8 cellular contexts compared by ENCODE assay signal in genomic region chr22:20130739-20131592, GRCh38. TPM values are rescaled to one million over a fixed set of nuclear protein-coding genes. Genes with fewer than 3 reads are reported as not detected.
DNase-seq lines count a peak whose midpoint lies in the region; ATAC-seq, FAIRE-seq and TF ChIP-seq lines count a peak whose summit lies in the region.

No MANE protein-coding gene starts in this region.

- H3K4me3 ChIP-seq in Caco-2 (ENCODE audit: low read depth, low read length), result peak overlapping the region; percentile 88
- H3K4me3 ChIP-seq in MM.1S (ENCODE audit: low read length), result peak overlapping the region; percentile 72
- peak overlapping the region; percentile 73 to 86 (median 84) for H3K4me3 ChIP-seq in HepG2 (replicated peaks in 1 of 3; ENCODE audit: insufficient read depth in 1 of 3, low read depth in 2 of 3, low read length in 3 of 3)

- peaks cover 15% of the 10 kb centered on the region for H3K79me2 ChIP-seq in MM.1S (ENCODE audit: low read length)
- H3K79me2 ChIP-seq in HepG2 (ENCODE audit: insufficient read depth, low read length), result peaks cover 11% of the 10 kb centered on the region

- TF ChIP-seq RAD21 in HepG2 (CRISPR knock-in tag; IDR thresholded peaks at IDR 0.05), result peak; percentile 19; the same call in 1 of the 2 replicates

- in situ Hi-C loops in HepG2 (cut with HindIII; ENCODE audit: extremely low pct_ligation_motif_present, low pct_unique_long_range_greater_than_20kb), result no loop called here

- peaks cover 48% of the 10 kb centered on the region for H3K36me3 Mint-ChIP-seq in Caco-2 (ENCODE audit: insufficient read depth, unreplicated experiment)

- no peak overlapping the region for H3K27ac Mint-ChIP-seq in Caco-2 (ENCODE audit: unreplicated experiment)

- BruUV-seq in Caco-2 (replicated peaks; lab: Mats Ljungman, UMichigan) (no TSS peak), HepG2 (replicated peaks; lab: Mats Ljungman, UMichigan) (no TSS peak)

- H3K9me3 ChIP-seq in Caco-2 (no peaks in the 10 kb centered on the region), MM.1S (replicated peaks; ENCODE audit: insufficient read depth, low read length) (no peaks in the 10 kb centered on the region), HepG2 (ENCODE audit: low read length) (no peaks in the 10 kb centered on the region)

- no peak for TF ChIP-seq CTCF in Caco-2 (IDR thresholded peaks at IDR 0.05; ENCODE audit: insufficient read depth in 1 of 2, low read depth in 1 of 2, low read length in 1 of 2, severe bottlenecking in 1 of 2, unreplicated experiment in 1 of 2)
- no peak for TF ChIP-seq CTCF in MM.1S (IDR thresholded peaks at IDR 0.05; ENCODE audit: low read length)
- no peak for TF ChIP-seq CTCF in HepG2 (CRISPR knock-in tag; IDR thresholded peaks at IDR 0.05)

- peak overlapping the region; percentile 87; the same call in 1 of the 2 replicates for H2AFZ ChIP-seq in MM.1S (ENCODE audit: low read length)
- H2AFZ ChIP-seq in HepG2 (ENCODE audit: low read length), result no peak overlapping the region

- H3K9me2 ChIP-seq in MM.1S (replicated peaks; ENCODE audit: insufficient read depth, low read length), result no peaks in the 10 kb centered on the region

- ATAC-seq in GM21576 (IDR thresholded peaks at IDR 0.05; ENCODE audit: unreplicated experiment), result peak; percentile 47
- ATAC-seq in HepG2, result peak; percentile 61

- peak overlapping the region; percentile 62 for H3K4me3 Mint-ChIP-seq in Caco-2 (ENCODE audit: unreplicated experiment)

- TF ChIP-seq EP300 in HepG2 (IDR thresholded peaks at IDR 0.05; ENCODE audit: low read depth in 2 of 2, low read length in 2 of 2), result no peak
- TF ChIP-seq EP300 in HepG2 (CRISPR knock-in tag; IDR thresholded peaks at IDR 0.05; ENCODE audit: borderline replicate concordance), result no peak

- H4K20me1 ChIP-seq in MM.1S (ENCODE audit: insufficient read depth, low read length) (no peaks in the 10 kb centered on the region), HepG2 (ENCODE audit: insufficient read depth, low read length) (peaks cover 3% of the 10 kb centered on the region; the same call in 1 of the 2 replicates)

- CTCF ChIA-PET in Caco-2 (lab: Charles Lee) (no interaction called here), HepG2 (lab: Yijun Ruan, JAX; ENCODE audit: low intra/inter-chr PET ratio, low total read pairs) (no interaction called here)

- H3K36me3 ChIP-seq in Caco-2 (ENCODE audit: control insufficient read depth, insufficient read depth, low read length) (no peaks in the 10 kb centered on the region; the same call in 1 of the 2 replicates), MM.1S (replicated peaks; ENCODE audit: insufficient read depth, low read length) (no peaks in the 10 kb centered on the region; the same call in 1 of the 2 replicates), HepG2 (replicated peaks in 1 of 2; ENCODE audit: control insufficient read depth in 1 of 2, insufficient read depth in 2 of 2, low read length in 2 of 2) (peaks cover 5 to 16% of the 10 kb centered on the region in 2 experiments; a peak in 4 of 5 replicates)

- H3K27me3 ChIP-seq in Caco-2 (replicated peaks; ENCODE audit: control insufficient read depth, insufficient read depth, low read length), result no peaks in the 10 kb centered on the region
- H3K27me3 ChIP-seq in MM.1S (replicated peaks; ENCODE audit: insufficient read depth, low read length), result no peaks in the 10 kb centered on the region
- H3K27me3 ChIP-seq in HepG2 (ENCODE audit: control insufficient read depth in 1 of 2, insufficient read depth in 2 of 2, low read length in 2 of 2), result no peaks in the 10 kb centered on the region

- H3K4me1 Mint-ChIP-seq in Caco-2 (ENCODE audit: low read depth, unreplicated experiment), result no peaks in the 10 kb centered on the region

- H3K4me1 ChIP-seq in Caco-2 (no peaks in the 10 kb centered on the region), MM.1S (ENCODE audit: low read length) (0 out of 2 replicates have a peak, but pooled peaks cover 3% of the 10 kb centered on the region), HepG2 (ENCODE audit: insufficient read depth, low read length) (peaks cover 45% of the 10 kb centered on the region)

- H3K9me3 Mint-ChIP-seq in Caco-2 (ENCODE audit: unreplicated experiment), result no peaks in the 10 kb centered on the region

- WGBS in HepG2 (ENCODE audit: low lambda C conversion rate), result 4% methylated on average over 25 of the region's 68 CpGs

- H3K4me2 ChIP-seq in MM.1S (ENCODE audit: low read depth, low read length) (peak overlapping the region; percentile 74), HepG2 (ENCODE audit: low read depth, low read length) (peak overlapping the region; percentile 88)

- no peaks in the 10 kb centered on the region for H3K27me3 Mint-ChIP-seq in Caco-2 (ENCODE audit: insufficient read depth, unreplicated experiment)

- intact Hi-C loops in Caco-2 (cut with micrococcal nuclease; ENCODE audit: unreplicated experiment) (no loop called here), HepG2 (cut with micrococcal nuclease; ENCODE audit: unreplicated experiment) (no loop called here)

- POLR2A ChIA-PET in Caco-2 (lab: Charles Lee), result no interaction called here
- POLR2A ChIA-PET in HepG2 (lab: Yijun Ruan, JAX), result interaction anchor here (0.8 to 1.2 kb wide), 3 partner anchors 14 to 161 kb away, joined by 3 to 4 read pairs (median 3); partner anchors contain the start of genes RANBP1 and TRMT2A

- peak overlapping the region; percentile 52; the same call in 1 of the 2 replicates for H3K9ac ChIP-seq in MM.1S (ENCODE audit: low read length)
- H3K9ac ChIP-seq in HepG2 (ENCODE audit: insufficient read depth, low read depth, low read length), result peak overlapping the region; percentile 74

- DNase-seq in Caco-2, result peak; percentile 68 to 70
- DNase-seq in MM.1S, result peak; percentile 69
- peak; percentile 58 to 74 for DNase-seq in activated CD4-positive, alpha-beta T cell treated with anti-CD3 and anti-CD28 coated beads, Interleukin-2, amount 50 U/mL, for 24 hours (ENCODE audit: low read depth in 1 of 2, low spot score in 1 of 2)
- DNase-seq in dermis blood vessel endothelial cell, result peak; percentile 80
- DNase-seq in HepG2 (ENCODE audit: low spot score), result peak; percentile 28
- DNase-seq in stimulated activated CD4-positive, alpha-beta T cell treated with anti-CD3 and anti-CD28 coated beads, Interleukin-2, amount 100 ng/mL, for 24 hours, result peak; percentile 83 to 84
- DNase-seq in NCI-H1048 (lab: John Stamatoyannopoulos, UW), result no peak

- no peak for FAIRE-seq in HepG2 (lab: Jason Lieb, UNC)

- H3F3A ChIP-seq in MM.1S (ENCODE audit: insufficient read depth, low read length), result peaks cover 36% of the 10 kb centered on the region

- TF ChIP-seq POLR2A in HepG2 (IDR thresholded peaks at IDR 0.05; ENCODE audit: insufficient read depth in 1 of 2, low read depth in 2 of 2, low read length in 2 of 2), result peak in 1 of 2 experiments; percentile 46; a peak in 1 of 4 replicates

- no peak overlapping the region for H3K27ac ChIP-seq in MM.1S (ENCODE audit: low read length)
- peak overlapping the region; percentile 63 for H3K27ac ChIP-seq in HepG2 (ENCODE audit: extremely low read length, insufficient read depth, low read length)

RNA-seq across cellular contexts. Expression of gene ZDHHC8, which starts 0.6 kb away (rescaled TPM):
- total RNA-seq in Caco-2 (2022) (39.9 and 45.7 TPM in 2 replicates), dermis blood vessel endothelial cell (9.0 and 20.4 TPM in 2 replicates), HepG2 (2016; rRNA removed; fragmentation: Illumina TruSeq; extraction: Trizol) (2.2 and 7.5 TPM in 2 replicates)
- total RNA-seq in HepG2 (2016; cell fraction: cytosol; rRNA removed; fragmentation: Illumina TruSeq; extraction: Trizol; ENCODE audit: low read depth), result 9.7 and 13.0 TPM in 2 replicates
- 2.3 and 6.9 TPM in 2 replicates for total RNA-seq in HepG2 (2016; cell fraction: insoluble cytoplasmic fraction; rRNA removed; fragmentation: Illumina TruSeq; extraction: Trizol)
- total RNA-seq in HepG2 (2016; cell fraction: membrane; rRNA removed; fragmentation: Illumina TruSeq; extraction: Trizol), result 7.3 and 7.7 TPM in 2 replicates
- 10.4 and 12.9 TPM in 2 replicates for total RNA-seq in HepG2 (2016; cell fraction: nucleus; rRNA removed; fragmentation: Illumina TruSeq; extraction: Trizol)
- polyA plus RNA-seq in HepG2 (2011; rRNA removed), result 21.3 and 23.8 TPM in 2 replicates
- 7.4 and 11.5 TPM in 2 replicates for polyA plus RNA-seq in HepG2 (2011; cell fraction: cytosol; rRNA removed)
- 339 and 424 TPM in 2 replicates for polyA plus RNA-seq in HepG2 (2011; cell fraction: nucleus; rRNA removed)
- 20.4 and 23.6 TPM in 2 replicates for polyA plus RNA-seq in HepG2 (2012)
- 4.7 and 5.5 TPM in 2 replicates for polyA plus RNA-seq in HepG2 (2016; cell fraction: cytosol; fragmentation: Illumina TruSeq; extraction: Trizol; ENCODE audit: low read depth)
- 6.9 and 9.6 TPM in 2 replicates for polyA plus RNA-seq in HepG2 (2016; cell fraction: insoluble cytoplasmic fraction; fragmentation: Illumina TruSeq; extraction: Trizol; ENCODE audit: low read depth)
- polyA plus RNA-seq in HepG2 (2016; cell fraction: membrane; fragmentation: Illumina TruSeq; extraction: Trizol; ENCODE audit: low read depth), result 13.6 and 14.9 TPM in 2 replicates
- 107 and 110 TPM in 2 replicates for polyA plus RNA-seq in HepG2 (2016; cell fraction: nucleus; fragmentation: Illumina TruSeq; extraction: Trizol; ENCODE audit: insufficient read depth, low read depth)
- polyA minus RNA-seq in HepG2 (2011; rRNA and poly(A)+ RNA removed; ENCODE audit: low replicate concordance), result 10.0 and 10.2 TPM in 2 replicates
- polyA minus RNA-seq in HepG2 (2011; cell fraction: cytosol; rRNA and poly(A)+ RNA removed), result 4.3 and 6.2 TPM in 2 replicates
- 11.3 and 19.8 TPM in 2 replicates for polyA minus RNA-seq in HepG2 (2011; cell fraction: nucleus; rRNA and poly(A)+ RNA removed)

RNA-seq across cellular contexts. Expression of gene TRMT2A, which starts 13.9 kb away (rescaled TPM):
- total RNA-seq in Caco-2 (2022), result 41.1 and 43.0 TPM in 2 replicates
- 39.9 and 48.8 TPM in 2 replicates for total RNA-seq in dermis blood vessel endothelial cell
- 18.4 and 30.3 TPM in 2 replicates for total RNA-seq in HepG2 (2016; rRNA removed; fragmentation: Illumina TruSeq; extraction: Trizol)
- 11.5 and 14.4 TPM in 2 replicates for total RNA-seq in HepG2 (2016; cell fraction: cytosol; rRNA removed; fragmentation: Illumina TruSeq; extraction: Trizol; ENCODE audit: low read depth)
- total RNA-seq in HepG2 (2016; cell fraction: insoluble cytoplasmic fraction; rRNA removed; fragmentation: Illumina TruSeq; extraction: Trizol), result 16.2 and 32.5 TPM in 2 replicates
- total RNA-seq in HepG2 (2016; cell fraction: membrane; rRNA removed; fragmentation: Illumina TruSeq; extraction: Trizol), result 15.5 and 21.4 TPM in 2 replicates
- 35.9 and 49.2 TPM in 2 replicates for total RNA-seq in HepG2 (2016; cell fraction: nucleus; rRNA removed; fragmentation: Illumina TruSeq; extraction: Trizol)
- polyA plus RNA-seq in HepG2 (2011; rRNA removed), result 24.0 and 30.8 TPM in 2 replicates
- 12.3 and 19.2 TPM in 2 replicates for polyA plus RNA-seq in HepG2 (2011; cell fraction: cytosol; rRNA removed)
- polyA plus RNA-seq in HepG2 (2011; cell fraction: nucleus; rRNA removed), result 251 and 263 TPM in 2 replicates
- 17.6 and 20.5 TPM in 2 replicates for polyA plus RNA-seq in HepG2 (2012)
- polyA plus RNA-seq in HepG2 (2016; cell fraction: cytosol; fragmentation: Illumina TruSeq; extraction: Trizol; ENCODE audit: low read depth), result 7.7 TPM in 2 replicates
- polyA plus RNA-seq in HepG2 (2016; cell fraction: insoluble cytoplasmic fraction; fragmentation: Illumina TruSeq; extraction: Trizol; ENCODE audit: low read depth), result 20.9 and 22.1 TPM in 2 replicates
- polyA plus RNA-seq in HepG2 (2016; cell fraction: membrane; fragmentation: Illumina TruSeq; extraction: Trizol; ENCODE audit: low read depth), result 11.9 and 13.0 TPM in 2 replicates
- 95.8 and 103 TPM in 2 replicates for polyA plus RNA-seq in HepG2 (2016; cell fraction: nucleus; fragmentation: Illumina TruSeq; extraction: Trizol; ENCODE audit: insufficient read depth, low read depth)
- 51.2 and 62.1 TPM in 2 replicates for polyA minus RNA-seq in HepG2 (2011; rRNA and poly(A)+ RNA removed; ENCODE audit: low replicate concordance)
- polyA minus RNA-seq in HepG2 (2011; cell fraction: cytosol; rRNA and poly(A)+ RNA removed), result 10.6 and 13.6 TPM in 2 replicates
- polyA minus RNA-seq in HepG2 (2011; cell fraction: nucleus; rRNA and poly(A)+ RNA removed), result 48.9 and 53.0 TPM in 2 replicates

RNA-seq across cellular contexts. Expression of gene RANBP1, which starts 15.1 kb away (rescaled TPM):
- total RNA-seq in Caco-2 (2022) (365 and 385 TPM in 2 replicates), dermis blood vessel endothelial cell (239 and 338 TPM in 2 replicates), HepG2 (2016; rRNA removed; fragmentation: Illumina TruSeq; extraction: Trizol) (492 and 544 TPM in 2 replicates)
- 261 and 299 TPM in 2 replicates for total RNA-seq in HepG2 (2016; cell fraction: cytosol; rRNA removed; fragmentation: Illumina TruSeq; extraction: Trizol; ENCODE audit: low read depth)
- total RNA-seq in HepG2 (2016; cell fraction: insoluble cytoplasmic fraction; rRNA removed; fragmentation: Illumina TruSeq; extraction: Trizol), result 488 and 609 TPM in 2 replicates
- 327 and 371 TPM in 2 replicates for total RNA-seq in HepG2 (2016; cell fraction: membrane; rRNA removed; fragmentation: Illumina TruSeq; extraction: Trizol)
- total RNA-seq in HepG2 (2016; cell fraction: nucleus; rRNA removed; fragmentation: Illumina TruSeq; extraction: Trizol), result 174 and 196 TPM in 2 replicates
- polyA plus RNA-seq in HepG2 (2011; rRNA removed), result 167 and 181 TPM in 2 replicates
- 186 and 192 TPM in 2 replicates for polyA plus RNA-seq in HepG2 (2011; cell fraction: cytosol; rRNA removed)
- 148 and 170 TPM in 2 replicates for polyA plus RNA-seq in HepG2 (2011; cell fraction: nucleus; rRNA removed)
- polyA plus RNA-seq in HepG2 (2012), result 127 and 149 TPM in 2 replicates
- polyA plus RNA-seq in HepG2 (2016; cell fraction: cytosol; fragmentation: Illumina TruSeq; extraction: Trizol; ENCODE audit: low read depth), result 239 and 293 TPM in 2 replicates
- 614 and 703 TPM in 2 replicates for polyA plus RNA-seq in HepG2 (2016; cell fraction: insoluble cytoplasmic fraction; fragmentation: Illumina TruSeq; extraction: Trizol; ENCODE audit: low read depth)
- 272 and 323 TPM in 2 replicates for polyA plus RNA-seq in HepG2 (2016; cell fraction: membrane; fragmentation: Illumina TruSeq; extraction: Trizol; ENCODE audit: low read depth)
- 346 and 368 TPM in 2 replicates for polyA plus RNA-seq in HepG2 (2016; cell fraction: nucleus; fragmentation: Illumina TruSeq; extraction: Trizol; ENCODE audit: insufficient read depth, low read depth)
- 156 and 233 TPM in 2 replicates for polyA minus RNA-seq in HepG2 (2011; rRNA and poly(A)+ RNA removed; ENCODE audit: low replicate concordance)
- polyA minus RNA-seq in HepG2 (2011; cell fraction: cytosol; rRNA and poly(A)+ RNA removed), result 76.0 and 88.9 TPM in 2 replicates
- 52.2 and 57.9 TPM in 2 replicates for polyA minus RNA-seq in HepG2 (2011; cell fraction: nucleus; rRNA and poly(A)+ RNA removed)

RNA-seq across cellular contexts. Expression of gene CCDC188, which starts 19.9 kb away (rescaled TPM):
- not detected in 2 replicates for total RNA-seq in Caco-2 (2022)
- 9.4 and 11.1 TPM in 2 replicates for total RNA-seq in dermis blood vessel endothelial cell
- total RNA-seq in HepG2 (2016; rRNA removed; fragmentation: Illumina TruSeq; extraction: Trizol), result not detected in 2 replicates
- not detected in 2 replicates for total RNA-seq in HepG2 (2016; cell fraction: cytosol; rRNA removed; fragmentation: Illumina TruSeq; extraction: Trizol; ENCODE audit: low read depth)
- total RNA-seq in HepG2 (2016; cell fraction: insoluble cytoplasmic fraction; rRNA removed; fragmentation: Illumina TruSeq; extraction: Trizol), result not detected in 2 replicates
- total RNA-seq in HepG2 (2016; cell fraction: membrane; rRNA removed; fragmentation: Illumina TruSeq; extraction: Trizol), result not detected in 2 replicates
- not detected in 2 replicates for total RNA-seq in HepG2 (2016; cell fraction: nucleus; rRNA removed; fragmentation: Illumina TruSeq; extraction: Trizol)
- not detected in 2 replicates for polyA plus RNA-seq in HepG2 (2011; rRNA removed)
- not detected in 2 replicates for polyA plus RNA-seq in HepG2 (2011; cell fraction: cytosol; rRNA removed)
- not detected in 2 replicates for polyA plus RNA-seq in HepG2 (2011; cell fraction: nucleus; rRNA removed)
- not detected in 2 replicates for polyA plus RNA-seq in HepG2 (2012)
- not detected in 2 replicates for polyA plus RNA-seq in HepG2 (2016; cell fraction: cytosol; fragmentation: Illumina TruSeq; extraction: Trizol; ENCODE audit: low read depth)
- polyA plus RNA-seq in HepG2 (2016; cell fraction: insoluble cytoplasmic fraction; fragmentation: Illumina TruSeq; extraction: Trizol; ENCODE audit: low read depth), result not detected in 2 replicates
- polyA plus RNA-seq in HepG2 (2016; cell fraction: membrane; fragmentation: Illumina TruSeq; extraction: Trizol; ENCODE audit: low read depth), result not detected in 2 replicates
- polyA plus RNA-seq in HepG2 (2016; cell fraction: nucleus; fragmentation: Illumina TruSeq; extraction: Trizol; ENCODE audit: insufficient read depth, low read depth), result not detected in 2 replicates
- polyA minus RNA-seq in HepG2 (2011; rRNA and poly(A)+ RNA removed; ENCODE audit: low replicate concordance), result not detected in 2 replicates
- not detected in 2 replicates for polyA minus RNA-seq in HepG2 (2011; cell fraction: cytosol; rRNA and poly(A)+ RNA removed)
- polyA minus RNA-seq in HepG2 (2011; cell fraction: nucleus; rRNA and poly(A)+ RNA removed), result not detected in 2 replicates

RNA-seq across cellular contexts. Expression of gene DGCR8, which starts 50.9 kb away (rescaled TPM):
- total RNA-seq in Caco-2 (2022) (53.1 and 60.0 TPM in 2 replicates), dermis blood vessel endothelial cell (30.2 and 30.3 TPM in 2 replicates), HepG2 (2016; rRNA removed; fragmentation: Illumina TruSeq; extraction: Trizol) (14.8 and 23.2 TPM in 2 replicates)
- 6.6 and 9.7 TPM in 2 replicates for total RNA-seq in HepG2 (2016; cell fraction: cytosol; rRNA removed; fragmentation: Illumina TruSeq; extraction: Trizol; ENCODE audit: low read depth)
- total RNA-seq in HepG2 (2016; cell fraction: insoluble cytoplasmic fraction; rRNA removed; fragmentation: Illumina TruSeq; extraction: Trizol), result 12.0 and 23.2 TPM in 2 replicates
- 9.0 and 9.2 TPM in 2 replicates for total RNA-seq in HepG2 (2016; cell fraction: membrane; rRNA removed; fragmentation: Illumina TruSeq; extraction: Trizol)
- 31.9 and 36.2 TPM in 2 replicates for total RNA-seq in HepG2 (2016; cell fraction: nucleus; rRNA removed; fragmentation: Illumina TruSeq; extraction: Trizol)
- polyA plus RNA-seq in HepG2 (2011; rRNA removed), result 10.2 and 14.6 TPM in 2 replicates
- 5.7 and 6.4 TPM in 2 replicates for polyA plus RNA-seq in HepG2 (2011; cell fraction: cytosol; rRNA removed)
- polyA plus RNA-seq in HepG2 (2011; cell fraction: nucleus; rRNA removed), result 78.1 and 81.2 TPM in 2 replicates
- polyA plus RNA-seq in HepG2 (2012), result 11.5 and 13.9 TPM in 2 replicates
- 2.2 and 2.4 TPM in 2 replicates for polyA plus RNA-seq in HepG2 (2016; cell fraction: cytosol; fragmentation: Illumina TruSeq; extraction: Trizol; ENCODE audit: low read depth)
- polyA plus RNA-seq in HepG2 (2016; cell fraction: insoluble cytoplasmic fraction; fragmentation: Illumina TruSeq; extraction: Trizol; ENCODE audit: low read depth), result 11.4 and 14.1 TPM in 2 replicates
- 4.9 TPM in 2 replicates for polyA plus RNA-seq in HepG2 (2016; cell fraction: membrane; fragmentation: Illumina TruSeq; extraction: Trizol; ENCODE audit: low read depth)
- 67.7 and 78.1 TPM in 2 replicates for polyA plus RNA-seq in HepG2 (2016; cell fraction: nucleus; fragmentation: Illumina TruSeq; extraction: Trizol; ENCODE audit: insufficient read depth, low read depth)
- 25.9 and 28.5 TPM in 2 replicates for polyA minus RNA-seq in HepG2 (2011; rRNA and poly(A)+ RNA removed; ENCODE audit: low replicate concordance)
- polyA minus RNA-seq in HepG2 (2011; cell fraction: cytosol; rRNA and poly(A)+ RNA removed), result 4.4 and 5.3 TPM in 2 replicates
- polyA minus RNA-seq in HepG2 (2011; cell fraction: nucleus; rRNA and poly(A)+ RNA removed), result 31.7 and 34.0 TPM in 2 replicates
